ENCODE assay signal across 11 cellular contexts in the genomic region with DNA sequence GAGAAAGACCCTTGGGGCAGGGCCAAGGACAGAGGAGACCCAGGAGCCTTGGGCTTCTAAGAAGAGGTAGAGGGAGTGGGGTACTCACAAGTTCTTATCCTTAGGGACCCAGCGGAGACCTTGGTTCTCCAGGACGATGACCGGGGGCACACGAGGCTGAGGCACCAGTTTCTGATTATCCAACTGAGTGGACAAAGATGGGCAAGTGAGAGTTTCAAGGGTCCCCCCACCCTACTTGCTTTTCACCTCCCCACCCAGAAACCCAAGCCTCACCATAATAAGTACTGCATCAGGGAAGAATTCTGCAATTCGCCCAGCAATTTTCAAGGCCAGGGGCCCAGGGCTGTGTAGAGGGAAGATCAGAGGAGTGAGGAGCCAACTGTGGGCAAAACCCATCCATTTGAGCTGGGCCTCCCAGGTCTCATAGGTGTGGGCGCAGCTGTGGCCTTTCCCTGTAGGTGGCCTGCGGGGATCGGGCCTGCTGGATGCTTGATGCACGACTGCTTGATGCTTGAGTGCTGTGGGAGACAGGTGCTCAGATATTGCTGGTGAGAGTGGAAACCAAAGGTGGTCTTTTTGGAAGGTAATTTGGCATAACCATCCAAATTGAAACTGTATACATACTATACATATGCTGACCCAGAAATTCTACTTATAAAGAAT. TPM values are rescaled to one million over a fixed set of nuclear protein-coding genes. Genes with fewer than 3 reads are reported as not detected.
DNase-seq lines count a peak whose midpoint lies in the region; ATAC-seq and TF ChIP-seq lines count a peak whose summit lies in the region.
"Had no signal": no experiment of that assay in that cellular context is flagged by ENCODE, and none has a peak within 500 bp of the region (broad histone marks: within the 10 kb centered on the region; RNA-seq: fewer than 3 reads in every experiment).

No MANE protein-coding gene starts in this region.

- H3K27ac Mint-ChIP-seq in activated CD8-positive, alpha-beta memory T cell treated with anti-CD3 and anti-CD28 coated beads, Interleukin-2, amount 10 ng/mL, durations not matched to agents 7 days and 5 days: peak overlapping the region; percentile 29
- peak overlapping the region; percentile 72 for H3K27ac Mint-ChIP-seq in stimulated activated naive CD8-positive, alpha-beta T cell treated with anti-CD3 and anti-CD28 coated beads, Interleukin-15, Interleukin-2, amounts not matched to agents 100 ng/mL and 50 ng/mL, for 24 hours

- TF ChIP-seq POLR2A in Raji (IDR thresholded peaks at IDR 0.05; ENCODE audit: insufficient read depth, low read depth, low read length): peak; percentile 33; the same call in 1 of the 2 replicates

- H3K27me3 ChIP-seq in fibroblast of lung (ENCODE audit: control insufficient read depth, insufficient read depth, low read length): no peaks in the 10 kb centered on the region
- H3K27me3 ChIP-seq: ascending aorta had no signal

- peak overlapping the region in 3 of 4 experiments; percentile 15 to 85 (median 82) for H3K4me3 ChIP-seq in fibroblast of lung (replicated peaks in 1 of 4; ENCODE audit: control extremely low read depth in 1 of 4, insufficient read depth in 1 of 4, low read depth in 3 of 4, low read length in 4 of 4)
- H3K4me3 ChIP-seq: lung had no signal

- H3K4me1 ChIP-seq in fibroblast of lung (ENCODE audit: control insufficient read depth, extremely low read depth, insufficient read depth, low read length): peaks cover 11% of the 10 kb centered on the region

- H3K36me3 Mint-ChIP-seq in activated CD8-positive, alpha-beta memory T cell treated with anti-CD3 and anti-CD28 coated beads, Interleukin-2, amount 10 ng/mL, durations not matched to agents 7 days and 5 days: peaks cover 63% of the 10 kb centered on the region
- H3K36me3 Mint-ChIP-seq in stimulated activated naive CD8-positive, alpha-beta T cell treated with anti-CD3 and anti-CD28 coated beads, Interleukin-15, Interleukin-2, amounts not matched to agents 100 ng/mL and 50 ng/mL, for 24 hours (ENCODE audit: low read depth): peaks cover 62% of the 10 kb centered on the region

- no peaks in the 10 kb centered on the region for H3K9me3 Mint-ChIP-seq in activated CD8-positive, alpha-beta memory T cell treated with anti-CD3 and anti-CD28 coated beads, Interleukin-2, amount 10 ng/mL, durations not matched to agents 7 days and 5 days (ENCODE audit: low read depth)
- H3K9me3 Mint-ChIP-seq in stimulated activated naive CD8-positive, alpha-beta T cell treated with anti-CD3 and anti-CD28 coated beads, Interleukin-15, Interleukin-2, amounts not matched to agents 100 ng/mL and 50 ng/mL, for 24 hours: no peaks in the 10 kb centered on the region

- no peak for ATAC-seq in activated CD8-positive, alpha-beta memory T cell treated with anti-CD3 and anti-CD28 coated beads, Interleukin-2, amount 10 ng/mL, durations not matched to agents 7 days and 5 days
- no peak for ATAC-seq in HG03457 (IDR thresholded peaks at IDR 0.05; ENCODE audit: unreplicated experiment)

- DNase-seq in activated CD8-positive, alpha-beta memory T cell treated with anti-CD3 and anti-CD28 coated beads, Interleukin-2, amount 10 ng/mL, durations not matched to agents 7 days and 5 days: peak; percentile 61
- DNase-seq in activated CD8-positive, alpha-beta memory T cell treated with anti-CD3 and anti-CD28 coated beads, Interleukin-2, amount 50 U/mL, for 48 hours: no peak
- no peak for DNase-seq in fibroblast of lung (ENCODE audit: low read depth in 2 of 2)
- no peak for DNase-seq in H4 (ENCODE audit: low spot score)
- no peak for DNase-seq in NCI-H446 treated with DMSO at 0.1 percent for 48 hours (lab: John Stamatoyannopoulos, UW)
- DNase-seq: OCI-M1 had no signal

- no peak for TF ChIP-seq CTCF in fibroblast of lung (conservative IDR thresholded peaks at IDR 0.05 in 1 of 2, IDR thresholded peaks at IDR 0.05 in 1 of 2; ENCODE audit: low read depth in 1 of 2, low read length in 2 of 2)

- peak overlapping the region; percentile 98 for H3K4me3 Mint-ChIP-seq in activated CD8-positive, alpha-beta memory T cell treated with anti-CD3 and anti-CD28 coated beads, Interleukin-2, amount 10 ng/mL, durations not matched to agents 7 days and 5 days
- H3K4me3 Mint-ChIP-seq in stimulated activated naive CD8-positive, alpha-beta T cell treated with anti-CD3 and anti-CD28 coated beads, Interleukin-15, Interleukin-2, amounts not matched to agents 100 ng/mL and 50 ng/mL, for 24 hours: peak overlapping the region; percentile 98

- peak overlapping the region; percentile 69 for H3K4me2 ChIP-seq in fibroblast of lung (ENCODE audit: extremely low read depth, insufficient read depth, low read length)

- no peaks in the 10 kb centered on the region for H4K20me1 ChIP-seq in fibroblast of lung (ENCODE audit: control insufficient read depth, extremely low read depth, insufficient read depth, low read length)

- H3K9ac ChIP-seq in fibroblast of lung (ENCODE audit: insufficient read depth, low read length): no peak overlapping the region

- H3K27ac ChIP-seq in fibroblast of lung (ENCODE audit: insufficient read depth, low read length): no peak overlapping the region

- H3K9me3 ChIP-seq in fibroblast of lung (ENCODE audit: control insufficient read depth, insufficient read depth, low read depth, low read length): no peaks in the 10 kb centered on the region
- H3K9me3 ChIP-seq: ascending aorta had no signal

- peaks cover 9% of the 10 kb centered on the region for H3K36me3 ChIP-seq in fibroblast of lung (ENCODE audit: control insufficient read depth, insufficient read depth, low read length)

- H3K79me2 ChIP-seq in fibroblast of lung (ENCODE audit: control insufficient read depth, insufficient read depth, low read length): peaks cover 33% of the 10 kb centered on the region

- CTCF ChIA-PET in activated CD8-positive, alpha-beta memory T cell treated with anti-CD3 and anti-CD28 coated beads, Interleukin-2, amount 10 ng/mL, durations not matched to agents 7 days and 5 days (lab: Charles Lee): interaction anchor here (1.6 to 7.3 kb wide), 3 partner anchors 22 to 44 kb away, joined by 3 to 69 read pairs (median 52); partner anchors contain the start of genes DCAF11, IRF9 and NRL

- H3K4me1 Mint-ChIP-seq in activated CD8-positive, alpha-beta memory T cell treated with anti-CD3 and anti-CD28 coated beads, Interleukin-2, amount 10 ng/mL, durations not matched to agents 7 days and 5 days: peaks cover 64% of the 10 kb centered on the region
- H3K4me1 Mint-ChIP-seq in stimulated activated naive CD8-positive, alpha-beta T cell treated with anti-CD3 and anti-CD28 coated beads, Interleukin-15, Interleukin-2, amounts not matched to agents 100 ng/mL and 50 ng/mL, for 24 hours (ENCODE audit: low read depth): peaks cover 67% of the 10 kb centered on the region

- no peaks in the 10 kb centered on the region for H3K27me3 Mint-ChIP-seq in activated CD8-positive, alpha-beta memory T cell treated with anti-CD3 and anti-CD28 coated beads, Interleukin-2, amount 10 ng/mL, durations not matched to agents 7 days and 5 days
- no peaks in the 10 kb centered on the region for H3K27me3 Mint-ChIP-seq in stimulated activated naive CD8-positive, alpha-beta T cell treated with anti-CD3 and anti-CD28 coated beads, Interleukin-15, Interleukin-2, amounts not matched to agents 100 ng/mL and 50 ng/mL, for 24 hours

- H2AFZ ChIP-seq in fibroblast of lung (ENCODE audit: low read length): no peak overlapping the region

RNA-seq across cellular contexts. Expression of gene EMC9, which starts 2.0 kb away (rescaled TPM):
- 10 to 100 TPM; 45.5 to 56.1 TPM for total RNA-seq in activated CD8-positive, alpha-beta memory T cell treated with anti-CD3 and anti-CD28 coated beads, Interleukin-2, amount 10 ng/mL, durations not matched to agents 7 days and 5 days
- 12.3 and 18.0 TPM in 2 replicates for total RNA-seq in fibroblast of lung
- 6.6 and 10.2 TPM in 2 replicates for polyA plus RNA-seq in fibroblast of lung
- polyA plus RNA-seq in fibroblast of lung (2012): 18.1 and 24.8 TPM in 2 replicates
- 8.3 and 11.2 TPM in 2 replicates for polyA minus RNA-seq in fibroblast of lung (ENCODE audit: low replicate concordance)
- total RNA-seq in H4 (2014; rRNA removed; shearing (Covaris generic)): 26.7 and 38.1 TPM in 2 replicates

RNA-seq across cellular contexts. Expression of gene PSME1, which starts 3.4 kb away (rescaled TPM):
- total RNA-seq in activated CD8-positive, alpha-beta memory T cell treated with anti-CD3 and anti-CD28 coated beads, Interleukin-2, amount 10 ng/mL, durations not matched to agents 7 days and 5 days: 100 to 1,000 TPM; 420 to 454 TPM
- total RNA-seq in fibroblast of lung: 172 and 177 TPM in 2 replicates
- 221 and 266 TPM in 2 replicates for polyA plus RNA-seq in fibroblast of lung
- 217 and 263 TPM in 2 replicates for polyA plus RNA-seq in fibroblast of lung (2012)
- polyA minus RNA-seq in fibroblast of lung (ENCODE audit: low replicate concordance): 42.6 and 61.4 TPM in 2 replicates
- total RNA-seq in H4 (2014; rRNA removed; shearing (Covaris generic)): 584 and 638 TPM in 2 replicates

RNA-seq across cellular contexts. Expression of gene PSME2, which starts 7.0 kb away (rescaled TPM):
- 100 to 1,000 TPM; 577 to 623 TPM for total RNA-seq in activated CD8-positive, alpha-beta memory T cell treated with anti-CD3 and anti-CD28 coated beads, Interleukin-2, amount 10 ng/mL, durations not matched to agents 7 days and 5 days
- 82.7 and 148 TPM in 2 replicates for total RNA-seq in fibroblast of lung
- polyA plus RNA-seq in fibroblast of lung: 132 and 175 TPM in 2 replicates
- polyA plus RNA-seq in fibroblast of lung (2012): 219 and 238 TPM in 2 replicates
- polyA minus RNA-seq in fibroblast of lung (ENCODE audit: low replicate concordance): 45.8 and 77.6 TPM in 2 replicates
- total RNA-seq in H4 (2014; rRNA removed; shearing (Covaris generic)): 346 and 383 TPM in 2 replicates

RNA-seq across cellular contexts. Expression of gene RNF31, which starts 7.9 kb away (rescaled TPM):
- total RNA-seq in activated CD8-positive, alpha-beta memory T cell treated with anti-CD3 and anti-CD28 coated beads, Interleukin-2, amount 10 ng/mL, durations not matched to agents 7 days and 5 days: 100 to 1,000 TPM; 129 to 149 TPM
- total RNA-seq in fibroblast of lung: 25.4 and 30.3 TPM in 2 replicates
- 9.2 and 14.8 TPM in 2 replicates for polyA plus RNA-seq in fibroblast of lung
- 27.1 and 38.2 TPM in 2 replicates for polyA plus RNA-seq in fibroblast of lung (2012)
- 100 and 211 TPM in 2 replicates for polyA minus RNA-seq in fibroblast of lung (ENCODE audit: low replicate concordance)
- 44.3 and 107 TPM in 2 replicates for total RNA-seq in H4 (2014; rRNA removed; shearing (Covaris generic))

RNA-seq across cellular contexts. Expression of gene FITM1, which starts 8.9 kb away (rescaled TPM):
- total RNA-seq in activated CD8-positive, alpha-beta memory T cell treated with anti-CD3 and anti-CD28 coated beads, Interleukin-2, amount 10 ng/mL, durations not matched to agents 7 days and 5 days: under 1 TPM; 0.77 to 0.91 TPM
- under 0.01 TPM in 1 of 2 replicates, not detected in the other for total RNA-seq in fibroblast of lung
- not detected in 2 replicates for polyA plus RNA-seq in fibroblast of lung
- polyA plus RNA-seq in fibroblast of lung (2012): 0.17 TPM in 1 of 2 replicates, not detected in the other
- polyA minus RNA-seq in fibroblast of lung (ENCODE audit: low replicate concordance): 2.9 TPM in 1 of 2 replicates, not detected in the other
- not detected in 2 replicates for total RNA-seq in H4 (2014; rRNA removed; shearing (Covaris generic))
- total RNA-seq: ascending aorta had no signal
